20 cellular contexts compared by ENCODE assay signal in genomic region chr5:98187945-98188344, GRCh38.
DNase-seq lines count a peak whose midpoint lies in the region; ATAC-seq, FAIRE-seq and TF ChIP-seq lines count a peak whose summit lies in the region.
"Had no signal": no experiment of that assay in that cellular context is flagged by ENCODE, and none has a peak within 500 bp of the region (broad histone marks: within the 10 kb centered on the region; RNA-seq: fewer than 3 reads in every experiment).

No MANE protein-coding gene starts in this region.

- H3K27me3 ChIP-seq in IMR-90 (ENCODE audit: control insufficient read depth, insufficient read depth, low read length) (no peaks in the 10 kb centered on the region), endothelial cell of umbilical vein (ENCODE audit: control insufficient read depth in 2 of 2, insufficient read depth in 2 of 2, low read length in 2 of 2) (no peaks in the 10 kb centered on the region)
- H3K27me3 ChIP-seq: BE2C had no signal

- 0 out of 2 replicates have a peak overlapping the region, but pooled peaks have one; percentile 38 for H3K14ac ChIP-seq in IMR-90 (replicated peaks; ENCODE audit: low read depth, low read length)

- peak; percentile 10 for DNase-seq in EL
- peak; percentile 67 for DNase-seq in IMR-90
- DNase-seq in endothelial cell of umbilical vein (ENCODE audit: low read depth, low spot score): no peak
- DNase-seq in foreskin fibroblast: peak; percentile 51 to 68
- DNase-seq in NCI-H187 (lab: John Stamatoyannopoulos, UW): no peak
- DNase-seq in dedifferentiated amniotic fluid mesenchymal stem cell (ENCODE audit: extremely low spot score): no peak
- DNase-seq in RWPE1 (ENCODE audit: low spot score): no peak
- DNase-seq: BE2C; CD4-positive, CD25-positive, alpha-beta regulatory T cell; COR-L47; DMS 273 treated with DMSO at 0.1 percent for 48 hours; Kasumi-1; NCI-H1092 treated with DMSO at 0.1 percent for 48 hours; NCI-H146; NCI-H510A; NCI-H774; RPMI8226 had no signal

- no peaks in the 10 kb centered on the region for H3K36me3 ChIP-seq in IMR-90 (ENCODE audit: control insufficient read depth, insufficient read depth, low read length)
- no peaks in the 10 kb centered on the region for H3K36me3 ChIP-seq in endothelial cell of umbilical vein (ENCODE audit: control insufficient read depth in 2 of 2, extremely low read depth in 1 of 2, insufficient read depth in 2 of 2, low read length in 2 of 2)
- H3K36me3 ChIP-seq: BE2C had no signal

- H2BK15ac ChIP-seq in IMR-90 (ENCODE audit: low read depth, low read length): no peak overlapping the region

- WGBS in IMR-90 (ENCODE audit: extremely low coverage in 2 of 2, insufficient read length in 1 of 2), 2 experiments: no CpG with 5 or more reads among the region's 1 CpG

- no peaks in the 10 kb centered on the region for H3K79me1 ChIP-seq in IMR-90 (ENCODE audit: low read depth in 1 of 2, low read length in 2 of 2)

- ATAC-seq in IMR-90 (ENCODE audit: low read depth) (peak; percentile 53), HG02852 (IDR thresholded peaks at IDR 0.05; ENCODE audit: unreplicated experiment) (no peak)
- ATAC-seq: GM12878, GM23338 had no signal

- CTCF ChIA-PET in IMR-90 (lab: Yijun Ruan, JAX) (interaction anchor here (0.6 to 1.1 kb wide), 3 partner anchors 12 to 180 kb away, joined by 3 read pairs; no protein-coding TSS in a partner anchor), endothelial cell of umbilical vein (lab: Charles Lee) (interaction anchor here (0.9 kb wide), 1 partner anchor 9 kb away, joined by 3 read pairs; no protein-coding TSS in a partner anchor), RWPE1 (lab: Yijun Ruan, JAX) (interaction anchor here (0.7 kb wide), 1 partner anchor 273 kb away, joined by 3 read pairs; no protein-coding TSS in a partner anchor)

- H3K27ac ChIP-seq in IMR-90 (ENCODE audit: insufficient read depth, low read length): no peak overlapping the region
- H3K27ac ChIP-seq in endothelial cell of umbilical vein (ENCODE audit: insufficient read depth, low read depth, low read length): no peak overlapping the region
- H3K27ac ChIP-seq in RWPE1: no peak overlapping the region

- intact Hi-C loops in IMR-90 (cut with micrococcal nuclease) (no loop called here), endothelial cell of umbilical vein (cut with micrococcal nuclease) (loop anchor here (1.0 kb wide), 1 partner anchor 12 kb away; no protein-coding TSS in a partner anchor)

- H3K9ac ChIP-seq in IMR-90 (ENCODE audit: low read depth, low read length) (no peak overlapping the region), endothelial cell of umbilical vein (replicated peaks; ENCODE audit: extremely low read depth, insufficient read depth, low read length) (no peak overlapping the region)

- TF ChIP-seq RAD21 in IMR-90 (IDR thresholded peaks at IDR 0.05; ENCODE audit: low read length): no peak

- H4K20me1 ChIP-seq in IMR-90 (ENCODE audit: insufficient read depth, low read length): no peaks in the 10 kb centered on the region
- no peaks in the 10 kb centered on the region for H4K20me1 ChIP-seq in endothelial cell of umbilical vein (replicated peaks; ENCODE audit: control insufficient read depth, extremely low read depth, insufficient read depth, low read length)

- H4K8ac ChIP-seq in IMR-90 (ENCODE audit: low read depth in 2 of 2, low read length in 2 of 2): no peak overlapping the region

- POLR2A ChIA-PET in IMR-90 (lab: Charles Lee; ENCODE audit: unreplicated experiment) (no interaction called here), endothelial cell of umbilical vein (lab: Charles Lee) (no interaction called here), RWPE1 (lab: Yijun Ruan, JAX; ENCODE audit: low non-redundant PET) (no interaction called here)

- no peak overlapping the region; the same call in 1 of the 2 replicates for H2BK20ac ChIP-seq in IMR-90 (ENCODE audit: low read depth, low read length)

- no peaks in the 10 kb centered on the region for H3K9me3 ChIP-seq in IMR-90 (ENCODE audit: control insufficient read depth, insufficient read depth, low read length)
- H3K9me3 ChIP-seq in endothelial cell of umbilical vein (replicated peaks; ENCODE audit: control insufficient read depth, insufficient read depth, low read length): no peaks in the 10 kb centered on the region

- no peak for TF ChIP-seq POLR2A in IMR-90 (IDR thresholded peaks at IDR 0.05; ENCODE audit: low read depth, low read length)
- TF ChIP-seq POLR2A in endothelial cell of umbilical vein (IDR thresholded peaks at IDR 0.05; ENCODE audit: low read depth, low read length): no peak

- no peak overlapping the region for H3K4me3 ChIP-seq in IMR-90 (ENCODE audit: insufficient read depth, low read depth, low read length)
- no peak overlapping the region for H3K4me3 ChIP-seq in endothelial cell of umbilical vein (replicated peaks in 1 of 3; ENCODE audit: insufficient read depth in 1 of 3, low read depth in 1 of 3, low read length in 3 of 3)
- no peak overlapping the region for H3K4me3 ChIP-seq in foreskin fibroblast (ENCODE audit: low read depth in 1 of 2, low read length in 2 of 2)
- H3K4me3 ChIP-seq: GM12878, GM23338 had no signal

- H3K4me1 ChIP-seq in IMR-90 (ENCODE audit: control insufficient read depth, insufficient read depth, low read length) (peaks cover 3% of the 10 kb centered on the region; the same call in 1 of the 2 replicates), endothelial cell of umbilical vein (ENCODE audit: control insufficient read depth, extremely low read depth, insufficient read depth, low read length) (no peaks in the 10 kb centered on the region)
- H3K4me1 ChIP-seq: BE2C had no signal

- no peak overlapping the region for H3K56ac ChIP-seq in IMR-90 (ENCODE audit: extremely low read depth, insufficient read depth, low read length)

- no peak overlapping the region; the same call in 1 of the 2 replicates for H2BK120ac ChIP-seq in IMR-90 (ENCODE audit: low read depth, low read length)

- no peaks in the 10 kb centered on the region for H3K79me2 ChIP-seq in endothelial cell of umbilical vein (ENCODE audit: control insufficient read depth, insufficient read depth, low read length)

- H3K23ac ChIP-seq in IMR-90 (ENCODE audit: low read depth, low read length): peak overlapping the region; percentile 18; the same call in 1 of the 2 replicates

- peak overlapping the region; percentile 15 for H2BK5ac ChIP-seq in IMR-90 (ENCODE audit: low read depth, low read length, poor library complexity, severe bottlenecking)

- dilution Hi-C loops in IMR-90 (cut with HindIII; ENCODE audit: low sequenced_read_pairs, unreplicated experiment): no loop called here
- dilution Hi-C loops in endothelial cell of umbilical vein (cut with MboI; ENCODE audit: extremely low pct_ligation_motif_present, low sequenced_read_pairs): no loop called here

- no peak overlapping the region for H2AFZ ChIP-seq in IMR-90 (replicated peaks; ENCODE audit: low read length, poor library complexity)
- no peak overlapping the region for H2AFZ ChIP-seq in endothelial cell of umbilical vein (ENCODE audit: low read depth, low read length)
- H2AFZ ChIP-seq: GM23338 had no signal

- H4K91ac ChIP-seq in IMR-90 (ENCODE audit: insufficient read depth, low read depth, low read length): no peak overlapping the region

- H2AK9ac ChIP-seq in IMR-90 (replicated peaks; ENCODE audit: low read depth, low read length, poor library complexity): no peak overlapping the region

- H2AK5ac ChIP-seq in IMR-90 (ENCODE audit: low read depth, low read length): no peak overlapping the region

- peak; percentile 75 for FAIRE-seq in endothelial cell of umbilical vein (lab: Jason Lieb, UNC)
- FAIRE-seq: GM12878 had no signal

- no peak overlapping the region for H4K5ac ChIP-seq in IMR-90 (ENCODE audit: low read depth, low read length)

- H3K4me2 ChIP-seq in IMR-90 (ENCODE audit: low read depth, low read length) (no peak overlapping the region), endothelial cell of umbilical vein (ENCODE audit: insufficient read depth, low read length) (no peak overlapping the region)
- H3K4me2 ChIP-seq: GM23338 had no signal

- H3K4ac ChIP-seq in IMR-90 (ENCODE audit: low read depth, low read length): 0 out of 2 replicates have a peak overlapping the region, but pooled peaks have one; percentile 37

- H3K18ac ChIP-seq in IMR-90 (ENCODE audit: low read depth, low read length): no peak overlapping the region

- BruUV-seq in IMR-90 (replicated peaks; lab: Mats Ljungman, UMichigan): no TSS peak
- no TSS peak for BruUV-seq in endothelial cell of umbilical vein (replicated peaks; lab: Mats Ljungman, UMichigan)

- no peak for TF ChIP-seq CTCF in IMR-90 (conservative IDR thresholded peaks at IDR 0.05; ENCODE audit: low read depth, low read length)
- TF ChIP-seq CTCF in endothelial cell of umbilical vein (IDR thresholded peaks at IDR 0.05; ENCODE audit: extremely low read depth in 1 of 2, insufficient read depth in 1 of 2, low read depth in 1 of 2, low read length in 2 of 2): no peak
- no peak for TF ChIP-seq CTCF in foreskin fibroblast (IDR thresholded peaks at IDR 0.05; ENCODE audit: low read depth, low read length)
- TF ChIP-seq CTCF in RWPE1 (conservative IDR thresholded peaks at IDR 0.05; ENCODE audit: low read depth): no peak

- in situ Hi-C loops in IMR-90 (cut with MboI; ENCODE audit: low sequenced_read_pairs): no loop called here

- no peaks in the 10 kb centered on the region for H3K9me1 ChIP-seq in IMR-90 (ENCODE audit: insufficient read depth, low read length)
- H3K9me1 ChIP-seq in endothelial cell of umbilical vein (replicated peaks; ENCODE audit: control insufficient read depth, extremely low read depth, insufficient read depth, low read length): no peaks in the 10 kb centered on the region

TF ChIP-seq in IMR-90, 13 proteins besides CTCF, POLR2A, EP300 and RAD21:
- TF ChIP-seq NFE2L2 (IDR thresholded peaks at IDR 0.05; ENCODE audit: low read depth, low read length): no peak
- TF ChIP-seq MAZ (IDR thresholded peaks at IDR 0.05; ENCODE audit: borderline replicate concordance, low read depth, low read length): no peak
- peak; percentile 88 for TF ChIP-seq CEBPB (IDR thresholded peaks at IDR 0.05; ENCODE audit: low read depth, low read length)

TF ChIP-seq in endothelial cell of umbilical vein, 7 proteins besides CTCF, POLR2A, EP300 and RAD21:
- TF ChIP-seq MYC (IDR thresholded peaks at IDR 0.05; ENCODE audit: low read depth, low read length): no peak

Comparison
In these comparisons a context has a peak if more than half of its experiments do, and no peak if none do; other contexts are left out.
1. DNase-seq: peak in EL (single experiment), IMR-90 (single experiment) and foreskin fibroblast (2 of 2); none in endothelial cell of umbilical vein (single experiment), NCI-H187 (0 of 2), dedifferentiated amniotic fluid mesenchymal stem cell (single experiment) and RWPE1 (single experiment).